ENCODE assay signal across 12 cellular contexts in the genomic region with DNA sequence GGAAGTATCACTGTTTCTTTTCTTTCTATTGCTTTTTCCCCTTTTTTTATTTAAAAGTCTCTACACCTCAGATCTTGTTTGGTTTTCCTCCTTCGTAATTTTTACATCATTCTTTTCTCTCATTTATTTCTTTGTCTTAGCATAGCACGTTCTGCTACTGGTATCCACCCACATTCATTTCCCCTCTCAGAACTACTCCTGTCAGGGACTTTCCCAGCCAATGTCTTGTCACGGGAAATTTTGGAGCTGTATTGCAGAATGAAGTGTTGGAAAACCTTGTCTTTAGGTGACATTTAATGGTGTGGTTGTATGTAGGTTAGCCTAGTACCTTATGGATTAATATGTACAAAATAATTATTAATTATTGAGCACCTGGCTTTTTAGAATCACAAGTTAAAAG. TPM values are rescaled to one million over a fixed set of nuclear protein-coding genes. Genes with fewer than 3 reads are reported as not detected.
DNase-seq lines count a peak whose midpoint lies in the region; ATAC-seq and TF ChIP-seq lines count a peak whose summit lies in the region.
"Had no signal": no experiment of that assay in that cellular context is flagged by ENCODE, and none has a peak within 500 bp of the region (broad histone marks: within the 10 kb centered on the region; RNA-seq: fewer than 3 reads in every experiment).

No MANE protein-coding gene starts in this region.

- H3K36me3 Mint-ChIP-seq in activated naive CD4-positive, alpha-beta T cell treated with anti-CD3 and anti-CD28 coated beads, Interleukin-2, amount 10 ng/mL, durations not matched to agents 7 days and 5 days, result peaks cover 36% of the 10 kb centered on the region
- H3K36me3 Mint-ChIP-seq in activated T-helper 17 cell treated with anti-CD3 and anti-CD28 coated beads, Interleukin-2, amount 50 U/mL, for 72 hours (ENCODE audit: low read depth), result peaks cover 97% of the 10 kb centered on the region
- peaks cover 81% of the 10 kb centered on the region for H3K36me3 Mint-ChIP-seq in stimulated activated effector memory CD8-positive, alpha-beta T cell treated with anti-CD3 and anti-CD28 coated beads, Interleukin-12 subunit alpha, Interleukin-12 subunit beta, amount 100 ng/mL, for 72 hours

- peak overlapping the region; percentile 3 for H3K27ac Mint-ChIP-seq in activated naive CD4-positive, alpha-beta T cell treated with anti-CD3 and anti-CD28 coated beads, Interleukin-2, amount 10 ng/mL, durations not matched to agents 7 days and 5 days
- peak overlapping the region; percentile 65 for H3K27ac Mint-ChIP-seq in activated T-helper 17 cell treated with anti-CD3 and anti-CD28 coated beads, Interleukin-2, amount 50 U/mL, for 72 hours
- peak overlapping the region; percentile 23 for H3K27ac Mint-ChIP-seq in stimulated activated effector memory CD8-positive, alpha-beta T cell treated with anti-CD3 and anti-CD28 coated beads, Interleukin-12 subunit alpha, Interleukin-12 subunit beta, amount 100 ng/mL, for 72 hours

- H3K4me3 Mint-ChIP-seq in activated naive CD4-positive, alpha-beta T cell treated with anti-CD3 and anti-CD28 coated beads, Interleukin-2, amount 10 ng/mL, durations not matched to agents 7 days and 5 days, result no peak overlapping the region
- H3K4me3 Mint-ChIP-seq in activated T-helper 17 cell treated with anti-CD3 and anti-CD28 coated beads, Interleukin-2, amount 50 U/mL, for 72 hours, result peak overlapping the region; percentile 50
- no peak overlapping the region for H3K4me3 Mint-ChIP-seq in stimulated activated effector memory CD8-positive, alpha-beta T cell treated with anti-CD3 and anti-CD28 coated beads, Interleukin-12 subunit alpha, Interleukin-12 subunit beta, amount 100 ng/mL, for 72 hours
- H3K4me3 Mint-ChIP-seq: central memory CD8-positive, alpha-beta T cell had no signal

- H3K9me3 Mint-ChIP-seq in activated naive CD4-positive, alpha-beta T cell treated with anti-CD3 and anti-CD28 coated beads, Interleukin-2, amount 10 ng/mL, durations not matched to agents 7 days and 5 days, result no peaks in the 10 kb centered on the region
- H3K9me3 Mint-ChIP-seq in activated T-helper 17 cell treated with anti-CD3 and anti-CD28 coated beads, Interleukin-2, amount 50 U/mL, for 72 hours, result no peaks in the 10 kb centered on the region
- H3K9me3 Mint-ChIP-seq in stimulated activated effector memory CD8-positive, alpha-beta T cell treated with anti-CD3 and anti-CD28 coated beads, Interleukin-12 subunit alpha, Interleukin-12 subunit beta, amount 100 ng/mL, for 72 hours, result no peaks in the 10 kb centered on the region
- H3K9me3 Mint-ChIP-seq: central memory CD8-positive, alpha-beta T cell had no signal

- H3K27me3 Mint-ChIP-seq in activated naive CD4-positive, alpha-beta T cell treated with anti-CD3 and anti-CD28 coated beads, Interleukin-2, amount 10 ng/mL, durations not matched to agents 7 days and 5 days, result no peaks in the 10 kb centered on the region
- H3K27me3 Mint-ChIP-seq in activated T-helper 17 cell treated with anti-CD3 and anti-CD28 coated beads, Interleukin-2, amount 50 U/mL, for 72 hours, result no peaks in the 10 kb centered on the region
- H3K27me3 Mint-ChIP-seq: central memory CD8-positive, alpha-beta T cell had no signal

- H3K4me1 Mint-ChIP-seq in activated naive CD4-positive, alpha-beta T cell treated with anti-CD3 and anti-CD28 coated beads, Interleukin-2, amount 10 ng/mL, durations not matched to agents 7 days and 5 days, result peaks cover 3% of the 10 kb centered on the region
- peaks cover 20% of the 10 kb centered on the region for H3K4me1 Mint-ChIP-seq in activated T-helper 17 cell treated with anti-CD3 and anti-CD28 coated beads, Interleukin-2, amount 50 U/mL, for 72 hours
- peaks cover 15% of the 10 kb centered on the region for H3K4me1 Mint-ChIP-seq in stimulated activated effector memory CD8-positive, alpha-beta T cell treated with anti-CD3 and anti-CD28 coated beads, Interleukin-12 subunit alpha, Interleukin-12 subunit beta, amount 100 ng/mL, for 72 hours
- H3K4me1 Mint-ChIP-seq: central memory CD8-positive, alpha-beta T cell had no signal

- no peak for DNase-seq in activated naive CD4-positive, alpha-beta T cell treated with anti-CD3 and anti-CD28 coated beads, Interleukin-2, amount 10 ng/mL, durations not matched to agents 7 days and 5 days
- DNase-seq in activated naive CD4-positive, alpha-beta T cell (lab: John Stamatoyannopoulos, UW), result no peak
- DNase-seq in GM13977 (ENCODE audit: low spot score) (peak; percentile 42), NCI-H345 treated with DMSO at 0.1 percent for 48 hours (lab: John Stamatoyannopoulos, UW; ENCODE audit: unreplicated experiment) (no peak), SHP77 treated with DMSO at 0.1 percent for 48 hours (lab: John Stamatoyannopoulos, UW) (no peak)
- no peak for DNase-seq in stimulated activated effector memory CD8-positive, alpha-beta T cell treated with anti-CD3 and anti-CD28 coated beads, Interleukin-12 subunit alpha, Interleukin-12 subunit beta, amount 100 ng/mL, for 72 hours (ENCODE audit: low spot score in 2 of 2)
- DNase-seq: activated CD4-positive, alpha-beta T cell treated with anti-CD3 and anti-CD28 coated beads, Interleukin-2, amount 50 U/mL, for 1 hour; NCI-H2081; T1000 had no signal

- in situ Hi-C loops in GM13977 (cut with MboI; ENCODE audit: low pct_unique_long_range_greater_than_20kb, low sequenced_read_pairs, unreplicated experiment), result no loop called here

- no peak for TF ChIP-seq CTCF in GM13977 (IDR thresholded peaks at IDR 0.05; ENCODE audit: extremely low read depth, insufficient read depth, missing control alignments)

- ATAC-seq in activated T-helper 17 cell treated with anti-CD3 and anti-CD28 coated beads, Interleukin-2, amount 50 U/mL, for 72 hours (replicated peaks), result peak; percentile 74
- peak; percentile 58 for ATAC-seq in stimulated activated effector memory CD8-positive, alpha-beta T cell treated with anti-CD3 and anti-CD28 coated beads, Interleukin-12 subunit alpha, Interleukin-12 subunit beta, amount 100 ng/mL, for 72 hours
- ATAC-seq in GM18909 (IDR thresholded peaks at IDR 0.05; ENCODE audit: poor library complexity, unreplicated experiment), result no peak

- CTCF ChIA-PET in activated naive CD4-positive, alpha-beta T cell treated with anti-CD3 and anti-CD28 coated beads, Interleukin-2, amount 10 ng/mL, durations not matched to agents 7 days and 5 days (lab: Charles Lee), result interaction anchor here (1.0 to 1.1 kb wide), 2 partner anchors 14 to 17 kb away, joined by 3 read pairs; no protein-coding TSS in a partner anchor

RNA-seq across cellular contexts. Expression of a gene that starts 34.0 kb away (rescaled TPM):
- 10 to 100 TPM; 34.1 to 42.6 TPM for total RNA-seq in activated T-helper 17 cell treated with anti-CD3 and anti-CD28 coated beads, Interleukin-2, amount 50 U/mL, for 72 hours

RNA-seq across cellular contexts. Expression of a gene that starts 37.3 kb away (rescaled TPM):
- under 1 TPM in 1 of 2 donors, not detected in 1; 0.66 TPM for total RNA-seq in activated T-helper 17 cell treated with anti-CD3 and anti-CD28 coated beads, Interleukin-2, amount 50 U/mL, for 72 hours

Comparison
In these comparisons a context has a peak if more than half of its experiments do, and no peak if none do; other contexts are left out.
1. H3K27ac Mint-ChIP-seq: peak in every context shown above with its lines; median percentile 65 in activated T-helper 17 cell treated with anti-CD3 and anti-CD28 coated beads, Interleukin-2, amount 50 U/mL, for 72 hours; 23 in stimulated activated effector memory CD8-positive, alpha-beta T cell treated with anti-CD3 and anti-CD28 coated beads, Interleukin-12 subunit alpha, Interleukin-12 subunit beta, amount 100 ng/mL, for 72 hours; 3 in activated naive CD4-positive, alpha-beta T cell treated with anti-CD3 and anti-CD28 coated beads, Interleukin-2, amount 10 ng/mL, durations not matched to agents 7 days and 5 days.